ENCODE assay signal across 24 cellular contexts in genomic region chr6:93389192-93389591, GRCh38. TPM values are rescaled to one million over a fixed set of nuclear protein-coding genes. Genes with fewer than 3 reads are reported as not detected.
"Had no signal": no experiment of that assay in that cellular context is flagged by ENCODE, and none has a peak within 500 bp of the region (broad histone marks: within the 10 kb centered on the region; RNA-seq: fewer than 3 reads in every experiment).

No MANE protein-coding gene starts in this region.

- FAIRE-seq: kidney had no signal

- H3K27ac ChIP-seq: ascending aorta, gastrocnemius medialis, neural progenitor cell, sigmoid colon, thoracic aorta, upper lobe of left lung had no signal

- H2AFZ ChIP-seq: neural progenitor cell had no signal

- H3K4me3 ChIP-seq: ascending aorta, gastrocnemius medialis, mucosa of descending colon, neural progenitor cell, sigmoid colon, thoracic aorta, upper lobe of left lung had no signal

- H3K4me2 ChIP-seq: neural progenitor cell had no signal

- H3K27me3 ChIP-seq: ascending aorta, gastrocnemius medialis, neural progenitor cell, sigmoid colon, spleen, upper lobe of left lung had no signal

- DNase-seq: activated CD4-positive, alpha-beta T cell treated with anti-CD3 and anti-CD28 coated beads, Interleukin-2, amount 10 ng/mL, durations not matched to agents 24 days and 14 days; activated CD8-positive, alpha-beta memory T cell treated with anti-CD3 and anti-CD28 coated beads, Interleukin-2, amount 50 U/mL, for 48 hours; activated CD8-positive, alpha-beta T cell treated with anti-CD3 and anti-CD28 coated beads, Interleukin-2, amount 10 ng/mL, durations not matched to agents 7 days and 5 days; activated effector memory CD4-positive, alpha-beta T cell treated with anti-CD3 and anti-CD28 coated beads, Interleukin-2, amount 50 U/mL, for 16 hours; activated naive CD4-positive, alpha-beta T cell treated with anti-CD3 and anti-CD28 coated beads, Interleukin-2, amount 50 U/mL, for 16 hours; activated T-cell treated with anti-CD3 and anti-CD28 coated beads, Interleukin-2, amount 50 U/mL, for 48 hours; effector CD4-positive, alpha-beta T cell; gastrocnemius medialis; head of caudate nucleus; kidney; mesenchymal stem cell; mucosa of descending colon; naive thymus-derived CD4-positive, alpha-beta T cell; sigmoid colon; spleen; stimulated activated CD4-positive, alpha-beta T cell treated with anti-CD3 and anti-CD28 coated beads, Interleukin-4, amount 100 ng/mL, for 4 hours; stimulated activated naive B cell treated with anti-CD40 and anti-IgM and Interleukin-4, amounts not matched to agents 10 μg/mL and 1 μg/mL and 100 μg/mL, for 72 hours; T1000; upper lobe of left lung had no signal

- H3K4me1 ChIP-seq: ascending aorta, gastrocnemius medialis, neural progenitor cell, spleen, upper lobe of left lung had no signal

- H3K9ac ChIP-seq: neural progenitor cell had no signal

- ATAC-seq: activated CD8-positive, alpha-beta T cell treated with anti-CD3 and anti-CD28 coated beads, Interleukin-2, amount 10 ng/mL, durations not matched to agents 7 days and 5 days; esophagus mucosa; gastrocnemius medialis; mucosa of descending colon; naive thymus-derived CD4-positive, alpha-beta T cell; stimulated activated naive B cell treated with anti-CD40 and anti-IgM and Interleukin-4, amounts not matched to agents 10 μg/mL and 1 μg/mL and 100 μg/mL, for 72 hours had no signal

- H3K9me3 ChIP-seq: ascending aorta, gastrocnemius medialis, mucosa of descending colon, sigmoid colon, thoracic aorta, upper lobe of left lung had no signal

- H3K36me3 ChIP-seq: ascending aorta, gastrocnemius medialis, spleen, thoracic aorta, upper lobe of left lung had no signal

RNA-seq across cellular contexts. Expression of gene EPHA7, which starts 30.2 kb away (rescaled TPM):
- total RNA-seq: activated CD4-positive, alpha-beta T cell treated with anti-CD3 and anti-CD28 coated beads, Interleukin-2, amount 10 ng/mL, durations not matched to agents 24 days and 14 days; activated CD8-positive, alpha-beta T cell treated with anti-CD3 and anti-CD28 coated beads, Interleukin-2, amount 10 ng/mL, durations not matched to agents 7 days and 5 days; naive thymus-derived CD4-positive, alpha-beta T cell; osteoblast had no signal
- polyA plus RNA-seq: naive thymus-derived CD4-positive, alpha-beta T cell had no signal
